20 cellular contexts compared by ENCODE assay signal in genomic region chr2:151845481-151845880, GRCh38. TPM values are rescaled to one million over a fixed set of nuclear protein-coding genes. Genes with fewer than 3 reads are reported as not detected.
A peak's percentile ranks its signal among the peaks of the same experiment; 100 is the strongest.
DNase-seq lines count a peak whose midpoint lies in the region; ATAC-seq and TF ChIP-seq lines count a peak whose summit lies in the region.
"Had no signal": no experiment of that assay in that cellular context is flagged by ENCODE, and none has a peak within 500 bp of the region (broad histone marks: within the 10 kb centered on the region; RNA-seq: fewer than 3 reads in every experiment).

No MANE protein-coding gene starts in this region.

- H3K27me3 ChIP-seq in right atrium auricular region (no peaks in the 10 kb centered on the region), heart right ventricle (no peaks in the 10 kb centered on the region)

- H3K36me3 ChIP-seq in right atrium auricular region (no peaks in the 10 kb centered on the region), heart right ventricle (no peaks in the 10 kb centered on the region)
- H3K36me3 ChIP-seq: HAP-1 had no signal

- H3K4me1 ChIP-seq in right atrium auricular region (peaks cover 0 to 33% of the 10 kb centered on the region in 2 donors), heart right ventricle (peaks cover 9 to 36% (median 27%) of the 10 kb centered on the region in 9 donors)

- no peaks in the 10 kb centered on the region for H3K9me3 ChIP-seq in right atrium auricular region
- H3K9me3 ChIP-seq in heart right ventricle, result no peaks in the 10 kb centered on the region
- H3K9me3 ChIP-seq: A549, HAP-1 had no signal

- 48 to 62% methylated on average over 4 of the region's 4 CpGs for WGBS in heart right ventricle, 2 donors

- intact Hi-C loops in Right ventricle myocardium superior (cut with DNase I) (no loop called here), heart right ventricle (cut with DNase I) (no loop called here), posterior cingulate gyrus (cut with DNase I) (no loop called here)

- no peak for DNase-seq in Right ventricle myocardium superior
- DNase-seq in right atrium auricular region (ENCODE audit: low spot score), result no peak
- peak in 1 of 2 donors; percentile 12 for DNase-seq in heart right ventricle
- no peak for DNase-seq in HEK293T (ENCODE audit: extremely low spot score)
- no peak for DNase-seq in left lobe of liver (ENCODE audit: low spot score)
- no peak for DNase-seq in posterior cingulate gyrus
- DNase-seq: C1 segment of cervical spinal cord, GDM1, KBM-7, NCI-H146, NCI-H2081 treated with DMSO at 0.1 percent for 48 hours, NCI-H345, NCI-H526 treated with DMSO at 0.1 percent for 48 hours, SHP77 treated with DMSO at 0.1 percent for 48 hours, T-helper 1 cell had no signal

- H3K27ac ChIP-seq in right atrium auricular region, result peak overlapping the region in 1 of 2 donors; percentile 82
- peak overlapping the region in 4 of 10 donors; percentile 15 to 77 (median 40) for H3K27ac ChIP-seq in heart right ventricle
- H3K27ac ChIP-seq: A549 had no signal

- no peak overlapping the region for H3K4me3 ChIP-seq in right atrium auricular region
- H3K4me3 ChIP-seq in heart right ventricle, result no peak overlapping the region
- H3K4me3 ChIP-seq: A549, HAP-1 had no signal

- POLR2A ChIA-PET in HEK293T (lab: Yijun Ruan, JAX), result interaction anchor here (1.1 kb wide), 1 partner anchor 17 kb away, joined by 4 read pairs; the partner anchor contains the start of gene ARL5A

- CTCF ChIA-PET in HEK293T (lab: Yijun Ruan, JAX), result no interaction called here

- ATAC-seq in Right ventricle myocardium superior (ENCODE audit: poor library complexity) (peak; percentile 68), HG03442 (IDR thresholded peaks at IDR 0.05; ENCODE audit: unreplicated experiment) (peak; percentile 2), heart right ventricle (peak in 6 of 8 donors; percentile 39 to 83 (median 57)), GM21529 (IDR thresholded peaks at IDR 0.05; ENCODE audit: unreplicated experiment) (no peak), left lobe of liver (no peak)
- ATAC-seq: A549, SK-N-SH treated with all-trans-retinoic acid at 6 μM for 48 hours had no signal

- no peak for TF ChIP-seq CTCF in right atrium auricular region (IDR thresholded peaks at IDR 0.05)
- no peak for TF ChIP-seq CTCF in heart right ventricle (IDR thresholded peaks at IDR 0.05)

TF ChIP-seq in HEK293T, 16 proteins besides CTCF, POLR2A, EP300 and RAD21:
- TF ChIP-seq ELF4 (IDR thresholded peaks at IDR 0.05) (no peak), LEF1 (IDR thresholded peaks at IDR 0.05; ENCODE audit: borderline replicate concordance) (no peak), L3MBTL2 (conservative IDR thresholded peaks at IDR 0.05) (no peak), ARNT (IDR thresholded peaks at IDR 0.05) (no peak), FOXK2 (IDR thresholded peaks at IDR 0.05) (no peak), SUZ12 (IDR thresholded peaks at IDR 0.05) (no peak), FOXM1 (IDR thresholded peaks at IDR 0.05; ENCODE audit: borderline replicate concordance) (no peak), HDGF (IDR thresholded peaks at IDR 0.05; ENCODE audit: borderline replicate concordance) (no peak)

RNA-seq across cellular contexts. Expression of gene ARL5A, which starts 17.3 kb away (rescaled TPM):
- total RNA-seq in Right ventricle myocardium superior (57.5 TPM), right atrium auricular region (10 to 100 TPM; 69.3 to 82.1 TPM), heart right ventricle (10 to 100 TPM; 40.4 to 62.3 (median 56.4) TPM), left lobe of liver (21.1 TPM)
- 10 to 100 TPM in 1 of 2 donors, 1 to 10 TPM in 1; 8.3 to 12.3 TPM for polyA plus RNA-seq in heart right ventricle

Comparison
In these comparisons a context has a peak if more than half of its experiments do, and no peak if none do; other contexts are left out.
1. ATAC-seq: peak in Right ventricle myocardium superior (single experiment), HG03442 (single experiment) and heart right ventricle (6 of 8); none in GM21529 (single experiment) and left lobe of liver (single experiment).